In genomic region chr11:8913961-8914660, GRCh38 we compare ENCODE assay signal across 9 cellular contexts. TPM values are rescaled to one million over a fixed set of nuclear protein-coding genes. Genes with fewer than 3 reads are reported as not detected.
A peak's percentile ranks its signal among the peaks of the same experiment; 100 is the strongest.
DNase-seq lines count a peak whose midpoint lies in the region; TF ChIP-seq lines count a peak whose summit lies in the region.
"Had no signal": no experiment of that assay in that cellular context is flagged by ENCODE, and none has a peak within 500 bp of the region (broad histone marks: within the 10 kb centered on the region; RNA-seq: fewer than 3 reads in every experiment).

No MANE protein-coding gene starts in this region.

- H3K36me3 ChIP-seq in mucosa of stomach (ENCODE audit: control insufficient read depth, insufficient read depth, low read length) (no peaks in the 10 kb centered on the region), testis (ENCODE audit: low read depth, missing control alignments) (no peaks in the 10 kb centered on the region)

- intact Hi-C loops in testis (cut with DNase I; ENCODE audit: low total_unique reads) (loop anchor here (5.0 kb wide), 1 partner anchor 232 kb away; the partner anchor contains the start of genes RPL27A and TRIM66), posterior vena cava (cut with DNase I) (loop anchor here (2.0 to 5.0 kb wide), 2 partner anchors 43 to 75 kb away; no protein-coding TSS in a partner anchor)

- H3K27ac ChIP-seq in coronary artery = peak overlapping the region; percentile 29 to 50
- H3K27ac ChIP-seq in testis = peak overlapping the region; percentile 71 to 89

- H3K4me1 ChIP-seq in mucosa of stomach (ENCODE audit: control insufficient read depth, insufficient read depth, low read length) (peaks cover 16% of the 10 kb centered on the region), testis (peaks cover 32% of the 10 kb centered on the region)

- peak; percentile 70 for DNase-seq in SIG-M5 treated with dmso at 0.1 percent for 504 hours (lab: John Stamatoyannopoulos, UW; ENCODE audit: unreplicated experiment)
- DNase-seq in SIG-M5 (lab: John Stamatoyannopoulos, UW) = no peak
- DNase-seq in NCI-H1105 treated with DMSO at 0.1 percent for 48 hours (lab: John Stamatoyannopoulos, UW) = peak; percentile 60
- peak; percentile 58 for DNase-seq in activated CD4-positive, alpha-beta T cell treated with anti-CD3 and anti-CD28 coated beads for 48 hours
- DNase-seq in coronary artery (ENCODE audit: low spot score) = no peak
- DNase-seq in testis = peak; percentile 84
- no peak for DNase-seq in posterior vena cava (ENCODE audit: low spot score)

- TF ChIP-seq CTCF in coronary artery (IDR thresholded peaks at IDR 0.05) (peak; percentile 43), testis (IDR thresholded peaks at IDR 0.05) (peak; percentile 19 to 56 (median 22))

- peak overlapping the region; percentile 1 for H3K9ac ChIP-seq in mucosa of stomach (ENCODE audit: low read length)

- no peak for TF ChIP-seq POLR2A in testis (IDR thresholded peaks at IDR 0.05)

- H3K27me3 ChIP-seq in mucosa of stomach (ENCODE audit: control insufficient read depth, insufficient read depth, low read length) (no peaks in the 10 kb centered on the region), testis (no peaks in the 10 kb centered on the region)

- peak overlapping the region; percentile 47 for H3K4me3 ChIP-seq in coronary artery
- H3K4me3 ChIP-seq in mucosa of stomach (ENCODE audit: low read length) = no peak overlapping the region
- H3K4me3 ChIP-seq in testis = no peak overlapping the region

- 11 to 13% methylated on average over 9 of the region's 9 CpGs for WGBS in testis, 2 donors

- H3K9me3 ChIP-seq in mucosa of stomach (ENCODE audit: control insufficient read depth, low read length) (no peaks in the 10 kb centered on the region), testis (no peaks in the 10 kb centered on the region)

RNA-seq across cellular contexts. Expression of gene AKIP1, which starts 3.1 kb away (rescaled TPM):
- 10 to 100 TPM; 38.5 to 40.4 TPM for total RNA-seq in testis
- polyA plus RNA-seq in testis (ENCODE audit: insufficient read depth, low read depth, low replicate concordance) = 30.9 TPM
- 10 to 100 TPM; 15.4 to 19.1 TPM for total RNA-seq in posterior vena cava

RNA-seq across cellular contexts. Expression of gene C11orf16, which starts 18.6 kb away (rescaled TPM):
- 1 to 10 TPM; 1.4 to 1.7 TPM for total RNA-seq in testis
- 5.9 TPM for polyA plus RNA-seq in testis (ENCODE audit: insufficient read depth, low read depth, low replicate concordance)
- total RNA-seq in posterior vena cava = not detected
- total RNA-seq: left colon had no signal

RNA-seq across cellular contexts. Expression of gene ASCL3, which starts 28.7 kb away (rescaled TPM):
- total RNA-seq in testis = not detected
- not detected for polyA plus RNA-seq in testis (ENCODE audit: insufficient read depth, low read depth, low replicate concordance)
- total RNA-seq in posterior vena cava = not detected
- total RNA-seq: left colon had no signal

RNA-seq across cellular contexts. Expression of gene TMEM9B, which starts 50.1 kb away (rescaled TPM):
- total RNA-seq in testis = 10 to 100 TPM; 43.3 to 43.5 TPM
- polyA plus RNA-seq in testis (ENCODE audit: insufficient read depth, low read depth, low replicate concordance) = 55.0 TPM
- 10 to 100 TPM; 20.6 to 26.1 TPM for total RNA-seq in posterior vena cava

Comparison
In these comparisons a context has a peak if more than half of its experiments do, and no peak if none do; other contexts are left out.
1. DNase-seq: peak in SIG-M5 treated with dmso at 0.1 percent for 504 hours (single experiment), NCI-H1105 treated with DMSO at 0.1 percent for 48 hours (single experiment), activated CD4-positive, alpha-beta T cell treated with anti-CD3 and anti-CD28 coated beads for 48 hours (single experiment) and testis (single experiment); none in SIG-M5 (single experiment), coronary artery (single experiment) and posterior vena cava (single experiment).